12 cellular contexts compared by ENCODE assay signal in genomic region chr2:42602218-42602936, GRCh38. TPM values are rescaled to one million over a fixed set of nuclear protein-coding genes. Genes with fewer than 3 reads are reported as not detected.
DNase-seq lines count a peak whose midpoint lies in the region; ATAC-seq, FAIRE-seq and TF ChIP-seq lines count a peak whose summit lies in the region.
"Had no signal": no experiment of that assay in that cellular context is flagged by ENCODE, and none has a peak within 500 bp of the region (broad histone marks: within the 10 kb centered on the region; RNA-seq: fewer than 3 reads in every experiment).

No MANE protein-coding gene starts in this region.

- no peak overlapping the region for H3K4me3 Mint-ChIP-seq in CD8-positive, alpha-beta T cell
- H3K4me3 Mint-ChIP-seq: activated naive CD8-positive, alpha-beta T cell treated with anti-CD3 and anti-CD28 coated beads for 36 hours; stimulated activated effector memory CD8-positive, alpha-beta T cell treated with anti-CD3 and anti-CD28 coated beads, Interleukin-12 subunit alpha, Interleukin-12 subunit beta, amount 100 ng/mL, for 72 hours had no signal

- no peaks in the 10 kb centered on the region for H3K27me3 Mint-ChIP-seq in CD8-positive, alpha-beta T cell (ENCODE audit: low read depth)
- H3K27me3 Mint-ChIP-seq: activated naive CD8-positive, alpha-beta T cell treated with anti-CD3 and anti-CD28 coated beads for 36 hours had no signal

- H3K9me1 ChIP-seq in K562 (ENCODE audit: control insufficient read depth, insufficient read depth, low read length) = peaks cover 3% of the 10 kb centered on the region

- no peaks in the 10 kb centered on the region for H3K9me3 ChIP-seq in CD8-positive, alpha-beta T cell (ENCODE audit: low read length)
- H3K9me3 ChIP-seq in K562 (replicated peaks; ENCODE audit: control insufficient read depth, insufficient read depth, low read depth, low read length) (no peaks in the 10 kb centered on the region), tibial nerve (no peaks in the 10 kb centered on the region)
- H3K9me3 ChIP-seq: esophagus muscularis mucosa had no signal

- no peak overlapping the region for H3K27ac ChIP-seq in CD8-positive, alpha-beta T cell (ENCODE audit: low read depth, low read length)
- H3K27ac ChIP-seq in K562 (ENCODE audit: extremely low read depth, low read depth, low read length) (no peak overlapping the region), tibial nerve (no peak overlapping the region)
- H3K27ac ChIP-seq: esophagus muscularis mucosa had no signal

- H3K4me3 ChIP-seq in CD8-positive, alpha-beta T cell (ENCODE audit: low read depth, low read length) = no peak overlapping the region
- H3K4me3 ChIP-seq in H7 (ENCODE audit: insufficient read depth, low read depth, low read length) = no peak overlapping the region
- no peak overlapping the region for H3K4me3 ChIP-seq in K562
- H3K4me3 ChIP-seq in tibial nerve = no peak overlapping the region
- H3K4me3 ChIP-seq: esophagus muscularis mucosa had no signal

- TF ChIP-seq RAD21 in K562 (CRISPR knock-in tag; conservative IDR thresholded peaks at IDR 0.05 in 1 of 2, IDR thresholded peaks at IDR 0.05 in 1 of 2) = no peak

- no TSS peak for BruUV-seq in K562 (replicated peaks; lab: Mats Ljungman, UMichigan)

- no peak for FAIRE-seq in K562 (lab: Jason Lieb, UNC)

- H3K4me2 ChIP-seq in K562 (ENCODE audit: insufficient read depth, low read length) = no peak overlapping the region

- TF ChIP-seq EP300 in K562 (IDR thresholded peaks at IDR 0.05; ENCODE audit: low read length) = no peak
- TF ChIP-seq EP300 in tibial nerve (IDR thresholded peaks at IDR 0.05) = no peak

- H3K79me2 ChIP-seq in K562 (ENCODE audit: control insufficient read depth, insufficient read depth, low read length) = no peaks in the 10 kb centered on the region

- peaks cover 15% of the 10 kb centered on the region for H3K4me1 Mint-ChIP-seq in CD8-positive, alpha-beta T cell (ENCODE audit: low read depth)
- H3K4me1 Mint-ChIP-seq: stimulated activated effector memory CD8-positive, alpha-beta T cell treated with anti-CD3 and anti-CD28 coated beads, Interleukin-12 subunit alpha, Interleukin-12 subunit beta, amount 100 ng/mL, for 72 hours had no signal

- H3K36me3 Mint-ChIP-seq in CD8-positive, alpha-beta T cell = peaks cover 10% of the 10 kb centered on the region
- H3K36me3 Mint-ChIP-seq: stimulated activated effector memory CD8-positive, alpha-beta T cell treated with anti-CD3 and anti-CD28 coated beads, Interleukin-12 subunit alpha, Interleukin-12 subunit beta, amount 100 ng/mL, for 72 hours had no signal

- 93% methylated on average over 2 of the region's 3 CpGs for WGBS in K562 (ENCODE audit: insufficient coverage, low coverage, missing lambda C conversion rate)
- WGBS in tibial nerve, 2 donors = 90 to 95% methylated on average over 3 of the region's 3 CpGs

- H3K4me1 ChIP-seq in CD8-positive, alpha-beta T cell (ENCODE audit: insufficient read depth, low read length) = no peaks in the 10 kb centered on the region
- no peaks in the 10 kb centered on the region; a peak in 1 of 5 replicates for H3K4me1 ChIP-seq in K562 (replicated peaks in 1 of 2; ENCODE audit: control insufficient read depth in 2 of 2, insufficient read depth in 2 of 2, low read length in 2 of 2)
- H3K4me1 ChIP-seq in tibial nerve = peaks cover 0 to 5% (median 0%) of the 10 kb centered on the region in 4 donors

- DNase-seq in CD8-positive, alpha-beta T cell = no peak
- DNase-seq in H7 (peak; percentile 32), NCI-H2107 treated with DMSO at 0.1 percent for 48 hours (lab: John Stamatoyannopoulos, UW; ENCODE audit: unreplicated experiment) (peak; percentile 63), K562 (ENCODE audit: extremely low read depth in 1 of 4, low spot score in 3 of 4) (no peak), tibial nerve (ENCODE audit: low spot score in 2 of 2) (no peak)
- no peak for DNase-seq in stimulated activated CD4-positive, alpha-beta T cell treated with anti-CD3 and anti-CD28 coated beads, Interleukin-4, amount 100 ng/mL, for 24 hours
- DNase-seq: activated naive CD8-positive, alpha-beta T cell treated with anti-CD3 and anti-CD28 coated beads for 36 hours; stimulated activated CD4-positive, alpha-beta T cell treated with anti-CD3 and anti-CD28 coated beads, Interleukin-1b, Interleukin-23, amount 100 ng/mL, for 48 hours had no signal

- in situ Hi-C loops in K562 (cut with MboI) = no loop called here

- POLR2A ChIA-PET in CD8-positive, alpha-beta T cell (lab: Charles Lee) = interaction anchor here (0.6 kb wide), 1 partner anchor 141 kb away, joined by 3 read pairs; no protein-coding TSS in a partner anchor
- POLR2A ChIA-PET in K562 (lab: Yijun Ruan, JAX) = interaction anchor here (1.1 kb wide), 1 partner anchor 8 kb away, joined by 3 read pairs; no protein-coding TSS in a partner anchor

- no peaks in the 10 kb centered on the region for H4K20me1 ChIP-seq in K562 (replicated peaks; ENCODE audit: control insufficient read depth, insufficient read depth, low read length)

- no peak for ATAC-seq in CD8-positive, alpha-beta T cell
- ATAC-seq in K562 = no peak
- no peak for ATAC-seq in HG02885 (IDR thresholded peaks at IDR 0.05; ENCODE audit: poor library complexity, unreplicated experiment)
- ATAC-seq in HG03097 (IDR thresholded peaks at IDR 0.05; ENCODE audit: low FRiP score, unreplicated experiment) = no peak
- ATAC-seq: stimulated activated effector memory CD8-positive, alpha-beta T cell treated with anti-CD3 and anti-CD28 coated beads, Interleukin-12 subunit alpha, Interleukin-12 subunit beta, amount 100 ng/mL, for 72 hours had no signal

- TF ChIP-seq CTCF in CD8-positive, alpha-beta T cell (IDR thresholded peaks at IDR 0.05) = no peak
- TF ChIP-seq CTCF in K562 (IDR thresholded peaks at IDR 0.05 in 2 of 3, conservative IDR thresholded peaks at IDR 0.05 in 1 of 3; ENCODE audit: insufficient read depth in 2 of 3, low read depth in 1 of 3, low read length in 3 of 3) (no peak), tibial nerve (IDR thresholded peaks at IDR 0.05) (no peak)

- H2AFZ ChIP-seq in K562 (ENCODE audit: low read depth, low read length) = no peak overlapping the region

- H3K9me3 Mint-ChIP-seq in CD8-positive, alpha-beta T cell = no peaks in the 10 kb centered on the region
- H3K9me3 Mint-ChIP-seq: activated naive CD8-positive, alpha-beta T cell treated with anti-CD3 and anti-CD28 coated beads for 36 hours; stimulated activated effector memory CD8-positive, alpha-beta T cell treated with anti-CD3 and anti-CD28 coated beads, Interleukin-12 subunit alpha, Interleukin-12 subunit beta, amount 100 ng/mL, for 72 hours had no signal

- H3K9ac ChIP-seq in K562 (ENCODE audit: insufficient read depth in 1 of 2, low read depth in 2 of 2, low read length in 2 of 2) = no peak overlapping the region

- H3K36me3 ChIP-seq in CD8-positive, alpha-beta T cell (ENCODE audit: insufficient read depth, low read length) = no peaks in the 10 kb centered on the region
- H3K36me3 ChIP-seq in H7 (replicated peaks; ENCODE audit: control insufficient read depth, insufficient read depth, low read length) (peaks cover 1% of the 10 kb centered on the region), K562 (ENCODE audit: control insufficient read depth, insufficient read depth, low read length) (no peaks in the 10 kb centered on the region), tibial nerve (peaks cover 0 to 6% (median 0%) of the 10 kb centered on the region in 3 donors)
- H3K36me3 ChIP-seq: esophagus muscularis mucosa had no signal

- H3K27ac Mint-ChIP-seq in CD8-positive, alpha-beta T cell = peak overlapping the region; percentile 27
- H3K27ac Mint-ChIP-seq: stimulated activated effector memory CD8-positive, alpha-beta T cell treated with anti-CD3 and anti-CD28 coated beads, Interleukin-12 subunit alpha, Interleukin-12 subunit beta, amount 100 ng/mL, for 72 hours had no signal

- CTCF ChIA-PET in CD8-positive, alpha-beta T cell (lab: Charles Lee) = no interaction called here
- CTCF ChIA-PET in K562 (lab: Yijun Ruan, JAX; ENCODE audit: low intra/inter-chr PET ratio) = no interaction called here

- TF ChIP-seq POLR2A in K562 (conservative IDR thresholded peaks at IDR 0.05) (no peak), tibial nerve (IDR thresholded peaks at IDR 0.05) (no peak)

- intact Hi-C loops in CD8-positive, alpha-beta T cell (cut with DNase I, micrococcal nuclease) = no loop called here
- intact Hi-C loops in K562 (cut with micrococcal nuclease) = no loop called here

- no peaks in the 10 kb centered on the region for H3K27me3 ChIP-seq in CD8-positive, alpha-beta T cell (ENCODE audit: insufficient read depth, low read length)
- H3K27me3 ChIP-seq in H7 (ENCODE audit: control insufficient read depth, insufficient read depth, low read length) (no peaks in the 10 kb centered on the region), K562 (ENCODE audit: control insufficient read depth in 2 of 2, insufficient read depth in 2 of 2, low read length in 2 of 2) (no peaks in the 10 kb centered on the region), tibial nerve (no peaks in the 10 kb centered on the region)
- H3K27me3 ChIP-seq: esophagus muscularis mucosa had no signal

RNA-seq across cellular contexts. Expression of gene MTA3, which starts 33.9 kb away (rescaled TPM):
- total RNA-seq in CD8-positive, alpha-beta T cell = 10 to 100 TPM; 17.6 to 18.4 TPM
- total RNA-seq in H7 (2014; rRNA removed; shearing (Covaris generic)) = 51.8 and 59.6 TPM in 2 replicates
- 32.9 and 76.2 TPM in 2 replicates for total RNA-seq in K562 (2011; cell fraction: chromatin; rRNA removed; ENCODE audit: low replicate concordance)
- total RNA-seq in K562 (2011; cell fraction: nucleolus; rRNA removed) = 11.2 and 11.8 TPM in 2 replicates
- total RNA-seq in K562 (2011; cell fraction: nucleoplasm; rRNA removed) = 23.8 and 40.7 TPM in 2 replicates
- total RNA-seq in K562 (2014; rRNA removed) (12.4 and 15.8 TPM in 2 replicates), K562 (2014; rRNA removed; fragmentation: Illumina TruSeq; extraction: Trizol) (20.7 and 25.7 TPM in 2 replicates), K562 (2015; rRNA removed; fragmentation: Illumina TruSeq; extraction: Trizol) (17.8 and 20.7 TPM in 2 replicates), K562 (2021) (22.3 and 23.5 TPM in 2 replicates), tibial nerve (10 to 100 TPM; 33.1 to 47.0 (median 42.5) TPM)
- polyA plus RNA-seq in K562 (2011; rRNA removed) (30.8 and 39.6 TPM in 2 replicates), K562 (2014; fragmentation: Illumina TruSeq; extraction: Trizol) (24.2 and 28.6 TPM in 2 replicates), K562 (2014; fragmentation: Nextera tagmentation; extraction: Ambion mirVana) (10 to 100 TPM; 17.0 to 26.3 TPM), K562 (2014; rRNA removed) (21.9 and 25.3 TPM in 2 replicates)
- 18.3 and 24.6 TPM in 2 replicates for polyA plus RNA-seq in K562 (2011; cell fraction: cytosol; rRNA removed)
- polyA plus RNA-seq in K562 (2011; cell fraction: nucleus; rRNA removed) = 12.3 and 13.6 TPM in 2 replicates
- 21.7 and 24.0 TPM in 2 replicates for polyA plus RNA-seq in K562 (2012)
- polyA minus RNA-seq in K562 (2011; rRNA and poly(A)+ RNA removed) = 34.1 and 36.6 TPM in 2 replicates
- 10.9 and 11.4 TPM in 2 replicates for polyA minus RNA-seq in K562 (2011; cell fraction: cytosol; rRNA and poly(A)+ RNA removed)
- polyA minus RNA-seq in K562 (2011; cell fraction: nucleus; rRNA and poly(A)+ RNA removed) = 7.5 and 15.2 TPM in 2 replicates

Comparison
In these comparisons a context has a peak if more than half of its experiments do, and no peak if none do; other contexts are left out.
1. DNase-seq: peak in H7 (single experiment) and NCI-H2107 treated with DMSO at 0.1 percent for 48 hours (single experiment); none in CD8-positive, alpha-beta T cell (0 of 7), K562 (0 of 4), stimulated activated CD4-positive, alpha-beta T cell treated with anti-CD3 and anti-CD28 coated beads, Interleukin-4, amount 100 ng/mL, for 24 hours (single experiment) and tibial nerve (0 of 2).